8 cellular contexts compared by ENCODE assay signal in genomic region chr19:8389891-8390616, GRCh38.
DNase-seq lines count a peak whose midpoint lies in the region; ATAC-seq lines count a peak whose summit lies in the region.

Gene RAB11B, plus strand, starts transcription at chr19:8390360. Its CDS starts 57 bp downstream, at chr19:8390417.

- peak; percentile 69 to 100 (median 98) for DNase-seq in C1 segment of cervical spinal cord (lab: John Stamatoyannopoulos, UW)
- DNase-seq in NCI-H748 treated with DMSO at 0.1 percent for 48 hours (lab: John Stamatoyannopoulos, UW), result peak; percentile 100
- DNase-seq in activated CD4-positive, alpha-beta T cell treated with anti-CD3 and anti-CD28 coated beads, Interleukin-2, amount 50 U/mL, for 24 hours (ENCODE audit: low read depth in 1 of 2, low spot score in 1 of 2), result peak; percentile 88 to 98
- DNase-seq in dedifferentiated amniotic fluid mesenchymal stem cell (ENCODE audit: extremely low spot score), result peak; percentile 100
- peak; percentile 100 for DNase-seq in left kidney (ENCODE audit: low read depth, low spot score)
- DNase-seq in stimulated activated CD4-positive, alpha-beta T cell treated with anti-CD3 and anti-CD28 coated beads, Interleukin-2, amount 100 ng/mL, for 24 hours, result peak; percentile 97 to 98

- ATAC-seq in GM19372 (IDR thresholded peaks at IDR 0.05; ENCODE audit: low read depth, unreplicated experiment) (peak; percentile 88), HG03558 (IDR thresholded peaks at IDR 0.05; ENCODE audit: extremely low read depth, unreplicated experiment) (peak; percentile 78)

Comparison
In these comparisons a context has a peak if more than half of its experiments do, and no peak if none do; other contexts are left out.
1. Peak in every context shown above with its lines: DNase-seq and ATAC-seq.